ENCODE assay signal across 8 cellular contexts in the genomic region with DNA sequence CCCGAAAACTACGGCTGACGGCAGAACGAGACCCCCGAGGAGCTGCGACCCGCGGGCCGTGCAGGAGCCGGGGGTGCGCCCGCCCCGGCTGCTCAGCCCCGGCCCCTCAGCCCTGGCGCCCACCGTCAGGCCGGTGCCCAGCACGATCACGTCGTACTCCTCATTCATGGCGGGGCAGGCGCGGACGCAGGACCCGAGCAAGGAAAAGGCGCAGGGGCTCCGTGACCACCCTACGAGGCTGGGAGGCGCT. TPM values are rescaled to one million over a fixed set of nuclear protein-coding genes. Genes with fewer than 3 reads are reported as not detected.
DNase-seq lines count a peak whose midpoint lies in the region; ATAC-seq and TF ChIP-seq lines count a peak whose summit lies in the region.

No MANE protein-coding gene starts in this region.

- TF ChIP-seq POLR2A in ovary (IDR thresholded peaks at IDR 0.05) = no peak

- peak overlapping the region; percentile 95 for H3K4me2 ChIP-seq in PC-9

- peaks cover 40% of the 10 kb centered on the region for H3K4me1 Mint-ChIP-seq in HFFc6 (ENCODE audit: low read depth)

- H4K20me1 ChIP-seq in PC-9 (ENCODE audit: insufficient read depth) = peaks cover 34% of the 10 kb centered on the region

- intact Hi-C loops in PC-9 (cut with micrococcal nuclease; ENCODE audit: unreplicated experiment) = loop anchor here (1.0 to 5.0 kb wide), 2 partner anchors 60 to 74 kb away; a partner anchor contains a TSS
- intact Hi-C loops in ovary (cut with DNase I) = loop anchor here in 2 of 4 donors (5.0 to 10.0 kb wide), 2 partner anchors 79 to 128 kb away; a partner anchor contains a TSS

- TF ChIP-seq CTCF in GM13976 (IDR thresholded peaks at IDR 0.05; ENCODE audit: borderline replicate concordance, control extremely low read depth, extremely low read depth, insufficient read depth, missing control alignments) = peak; percentile 11
- no peak for TF ChIP-seq CTCF in HFFc6 (IDR thresholded peaks at IDR 0.05)
- TF ChIP-seq CTCF in PC-9 (conservative IDR thresholded peaks at IDR 0.05) = no peak
- no peak for TF ChIP-seq CTCF in ovary (IDR thresholded peaks at IDR 0.05)

- H3K27ac ChIP-seq in PC-9 (peak overlapping the region; percentile 94), ovary (peak overlapping the region; percentile 75 to 94)

- H3K9me2 ChIP-seq in PC-9 (ENCODE audit: insufficient read depth) = no peaks in the 10 kb centered on the region

- H3K9me3 ChIP-seq in PC-9 (ENCODE audit: insufficient read depth, low read depth) = no peaks in the 10 kb centered on the region
- no peaks in the 10 kb centered on the region for H3K9me3 ChIP-seq in ovary

- peaks cover 23% of the 10 kb centered on the region for H3K36me3 Mint-ChIP-seq in HFFc6 (ENCODE audit: low read depth)

- H3K4me1 ChIP-seq in PC-9 (replicated peaks; ENCODE audit: insufficient read depth) (peaks cover 25% of the 10 kb centered on the region), ovary (ENCODE audit: insufficient read depth) (peaks cover 6% of the 10 kb centered on the region)

- peak overlapping the region; percentile 93 for H3K27ac Mint-ChIP-seq in HFFc6

- no TSS peak for BruUV-seq in PC-9 (replicated peaks; lab: Mats Ljungman, UMichigan)

- peak overlapping the region; percentile 92 for H3K4me3 Mint-ChIP-seq in HFFc6

- H3K9me3 Mint-ChIP-seq in HFFc6 = no peaks in the 10 kb centered on the region

- CTCF ChIA-PET in PC-9 (lab: Charles Lee) = no interaction called here

- ATAC-seq in esophagus mucosa = peak; percentile 30

- peaks cover 62% of the 10 kb centered on the region for H3K79me2 ChIP-seq in PC-9 (ENCODE audit: low read depth)

- H3K27me3 Mint-ChIP-seq in HFFc6 (ENCODE audit: insufficient read depth) = no peaks in the 10 kb centered on the region; the same call in 1 of the 2 replicates

- DNase-seq in GM13976 (ENCODE audit: low spot score) (no peak), HFFc6 (no peak), PC-9 (no peak), ovary (no peak), NOMO-1 treated with dmso at 0.1 percent for 144 hours (lab: John Stamatoyannopoulos, UW; ENCODE audit: unreplicated experiment) (no peak), GM03348 (ENCODE audit: low spot score) (no peak), kidney tubule cell (ENCODE audit: low spot score) (no peak)

- H3K27me3 ChIP-seq in PC-9 (ENCODE audit: insufficient read depth, low read depth) (no peaks in the 10 kb centered on the region), ovary (no peaks in the 10 kb centered on the region)

- H3F3A ChIP-seq in PC-9 (ENCODE audit: insufficient read depth, low read depth) = peaks cover 7% of the 10 kb centered on the region; the same call in 1 of the 2 replicates

- POLR2A ChIA-PET in PC-9 (lab: Charles Lee; ENCODE audit: unreplicated experiment) = interaction anchor here (0.6 to 1.5 kb wide), 2 partner anchors 77 to 1681 kb away, joined by 4 to 16 read pairs; a partner anchor contains a TSS

- peak overlapping the region; percentile 95 for H2AFZ ChIP-seq in PC-9

- peak overlapping the region; percentile 99 for H3K4me3 ChIP-seq in PC-9
- H3K4me3 ChIP-seq in ovary = peak overlapping the region; percentile 99

- in situ Hi-C loops in GM13976 (cut with MboI; ENCODE audit: low sequenced_read_pairs, unreplicated experiment) = no loop called here

- H3K36me3 ChIP-seq in PC-9 (ENCODE audit: low read depth) = no peaks in the 10 kb centered on the region
- no peaks in the 10 kb centered on the region for H3K36me3 ChIP-seq in ovary

- WGBS in ovary, 3 donors = 0 to 1% (median 1%) methylated on average over 20 to 29 of the region's 29 CpGs

- TF ChIP-seq EP300 in ovary (IDR thresholded peaks at IDR 0.05) = no peak

RNA-seq across cellular contexts. Expression of a gene that starts 0.2 kb away (rescaled TPM):
- total RNA-seq in HFFc6 (2021; fragmentation: NEBNext Ultra II Directional; extraction: Animal tissue kit (Norgen Biotek cat#: 25700)) = 100 to 1,000 TPM; 248 to 267 (median 259) TPM
- 152 and 196 TPM in 2 replicates for total RNA-seq in PC-9 (2021)
- total RNA-seq in esophagus mucosa = 164 TPM
- total RNA-seq in ovary = 100 to 1,000 TPM; 148 to 198 (median 177) TPM
- polyA plus RNA-seq in ovary = 100 to 1,000 TPM; 111 to 269 TPM
